9 cellular contexts compared by ENCODE assay signal in genomic region chr1:16048573-16049189, GRCh38. TPM values are rescaled to one million over a fixed set of nuclear protein-coding genes. Genes with fewer than 3 reads are reported as not detected.
DNase-seq lines count a peak whose midpoint lies in the region; ATAC-seq, FAIRE-seq and TF ChIP-seq lines count a peak whose summit lies in the region.
"Had no signal": no experiment of that assay in that cellular context is flagged by ENCODE, and none has a peak within 500 bp of the region (broad histone marks: within the 10 kb centered on the region; RNA-seq: fewer than 3 reads in every experiment).

No MANE protein-coding gene starts in this region.

- no peaks in the 10 kb centered on the region for H4K20me1 ChIP-seq in Karpas-422 (ENCODE audit: insufficient read depth, low read depth, low read length)

- no peak for TF ChIP-seq EP300 in A549 (IDR thresholded peaks at IDR 0.05)

- H3K36me3 Mint-ChIP-seq in glutamatergic neuron (ENCODE audit: unreplicated experiment): no peaks in the 10 kb centered on the region
- H3K36me3 Mint-ChIP-seq: activated naive CD4-positive, alpha-beta T cell treated with anti-CD3 and anti-CD28 coated beads, Interleukin-2, amount 50 U/mL, for 24 hours had no signal

- H3K27me3 Mint-ChIP-seq in glutamatergic neuron (ENCODE audit: unreplicated experiment): peaks cover 3% of the 10 kb centered on the region
- H3K27me3 Mint-ChIP-seq: activated naive CD4-positive, alpha-beta T cell treated with anti-CD3 and anti-CD28 coated beads, Interleukin-2, amount 50 U/mL, for 24 hours had no signal

- H3K4me3 ChIP-seq in A549: peak overlapping the region; percentile 39
- no peak overlapping the region for H3K4me3 ChIP-seq in Karpas-422 (ENCODE audit: low read length)

- TF ChIP-seq CTCF in A549 (IDR thresholded peaks at IDR 0.05) (no peak), glutamatergic neuron (IDR thresholded peaks at IDR 0.05; ENCODE audit: partially characterized antibody, unreplicated experiment) (no peak), GM10266 (IDR thresholded peaks at IDR 0.05; ENCODE audit: control insufficient read depth, insufficient read depth, low read depth, missing control alignments) (no peak)

- H3K79me2 ChIP-seq in Karpas-422 (ENCODE audit: low read length): no peaks in the 10 kb centered on the region

- no peak for TF ChIP-seq POLR2A in A549 (IDR thresholded peaks at IDR 0.05; ENCODE audit: low read length)

- peaks cover 5% of the 10 kb centered on the region for H3K9me3 Mint-ChIP-seq in glutamatergic neuron (ENCODE audit: unreplicated experiment)
- H3K9me3 Mint-ChIP-seq: activated naive CD4-positive, alpha-beta T cell treated with anti-CD3 and anti-CD28 coated beads, Interleukin-2, amount 50 U/mL, for 24 hours had no signal

- WGBS in A549 (ENCODE audit: missing lambda C conversion rate): no CpG with 5 or more reads among the region's 25 CpGs

- H3K4me2 ChIP-seq in A549 (peak overlapping the region; percentile 78), Karpas-422 (ENCODE audit: low read depth, low read length, poor library complexity, severe bottlenecking) (no peak overlapping the region)

- CTCF ChIA-PET in A549 (lab: Yijun Ruan, JAX): no interaction called here

- no peak for DNase-seq in A549 (ENCODE audit: low read depth in 1 of 2, low spot score in 1 of 2)
- peak; percentile 49 for DNase-seq in Karpas-422
- DNase-seq in activated T-cell treated with anti-CD3 and anti-CD28 coated beads for 1 hour (ENCODE audit: low read depth): peak; percentile 35
- peak; percentile 79 for DNase-seq in glutamatergic neuron
- peak; percentile 17 for DNase-seq in renal cortical epithelial cell (ENCODE audit: low read depth)
- DNase-seq in GM10266 (ENCODE audit: extremely low spot score): no peak

- H3K27ac Mint-ChIP-seq in glutamatergic neuron (ENCODE audit: unreplicated experiment): no peak overlapping the region
- H3K27ac Mint-ChIP-seq: activated naive CD4-positive, alpha-beta T cell treated with anti-CD3 and anti-CD28 coated beads, Interleukin-2, amount 50 U/mL, for 24 hours had no signal

- H3K9ac ChIP-seq in Karpas-422 (ENCODE audit: low read length): no peak overlapping the region

- H3K4me1 ChIP-seq in A549: no peaks in the 10 kb centered on the region; the same call in 2 of the 3 replicates
- no peaks in the 10 kb centered on the region for H3K4me1 ChIP-seq in Karpas-422 (ENCODE audit: low read length)

- TF ChIP-seq RAD21 in A549 (conservative IDR thresholded peaks at IDR 0.05 in 1 of 2, IDR thresholded peaks at IDR 0.05 in 1 of 2): no peak

- H3K9me2 ChIP-seq in Karpas-422 (replicated peaks; ENCODE audit: insufficient read depth, low read length): no peaks in the 10 kb centered on the region

- FAIRE-seq in A549 (lab: Jason Lieb, UNC): no peak

- H3K4me3 Mint-ChIP-seq in glutamatergic neuron (ENCODE audit: unreplicated experiment): peak overlapping the region; percentile 38
- H3K4me3 Mint-ChIP-seq: activated naive CD4-positive, alpha-beta T cell treated with anti-CD3 and anti-CD28 coated beads, Interleukin-2, amount 50 U/mL, for 24 hours had no signal

- H3K36me3 ChIP-seq in Karpas-422 (ENCODE audit: insufficient read depth, low read length): no peaks in the 10 kb centered on the region

- no peak overlapping the region for H2AFZ ChIP-seq in Karpas-422 (ENCODE audit: low read length)

- H3K9me3 ChIP-seq in A549: no peaks in the 10 kb centered on the region
- H3K9me3 ChIP-seq in Karpas-422 (ENCODE audit: low read length): no peaks in the 10 kb centered on the region

- POLR2A ChIA-PET in A549 (lab: Yijun Ruan, JAX): no interaction called here

- ATAC-seq in A549 (peak in 1 of 2 experiments; percentile 67; a peak in 3 of 6 replicates), GM21528 (IDR thresholded peaks at IDR 0.05; ENCODE audit: low FRiP score, unreplicated experiment) (no peak), GM21737 (IDR thresholded peaks at IDR 0.05; ENCODE audit: unreplicated experiment) (no peak)

- no peaks in the 10 kb centered on the region for H3K4me1 Mint-ChIP-seq in glutamatergic neuron (ENCODE audit: low read depth, unreplicated experiment)
- H3K4me1 Mint-ChIP-seq: activated naive CD4-positive, alpha-beta T cell treated with anti-CD3 and anti-CD28 coated beads, Interleukin-2, amount 50 U/mL, for 24 hours had no signal

- H3K27me3 ChIP-seq in Karpas-422 (ENCODE audit: low read length): no peaks in the 10 kb centered on the region

- H3K27ac ChIP-seq in A549: peak overlapping the region; percentile 69 to 75
- H3K27ac ChIP-seq in Karpas-422 (ENCODE audit: low read length): no peak overlapping the region

TF ChIP-seq in A549, 52 proteins besides CTCF, POLR2A, EP300 and RAD21:
- TF ChIP-seq KDM1A (IDR thresholded peaks at IDR 0.05; ENCODE audit: low read depth): no peak
- TF ChIP-seq RCOR1 (IDR thresholded peaks at IDR 0.05; ENCODE audit: low read depth, low read length): no peak
- no peak for TF ChIP-seq PHF8 (IDR thresholded peaks at IDR 0.05; ENCODE audit: borderline replicate concordance, low read depth)
- TF ChIP-seq HDAC2 (IDR thresholded peaks at IDR 0.05): no peak
- no peak for TF ChIP-seq MYC (IDR thresholded peaks at IDR 0.05; ENCODE audit: borderline replicate concordance, low read length)
- TF ChIP-seq, protein P1, sequence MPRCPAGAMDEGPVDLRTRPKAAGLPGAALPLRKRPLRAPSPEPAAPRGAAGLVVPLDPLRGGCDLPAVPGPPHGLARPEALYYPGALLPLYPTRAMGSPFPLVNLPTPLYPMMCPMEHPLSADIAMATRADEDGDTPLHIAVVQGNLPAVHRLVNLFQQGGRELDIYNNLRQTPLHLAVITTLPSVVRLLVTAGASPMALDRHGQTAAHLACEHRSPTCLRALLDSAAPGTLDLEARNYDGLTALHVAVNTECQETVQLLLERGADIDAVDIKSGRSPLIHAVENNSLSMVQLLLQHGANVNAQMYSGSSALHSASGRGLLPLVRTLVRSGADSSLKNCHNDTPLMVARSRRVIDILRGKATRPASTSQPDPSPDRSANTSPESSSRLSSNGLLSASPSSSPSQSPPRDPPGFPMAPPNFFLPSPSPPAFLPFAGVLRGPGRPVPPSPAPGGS (IDR thresholded peaks at IDR 0.05): no peak
TF ChIP-seq in A549: peak in this region for 0.

RNA-seq across cellular contexts. Expression of gene CLCNKB, which starts 5.1 kb away (rescaled TPM):
- polyA plus RNA-seq in A549 (2011; rRNA removed) (0.11 and 0.14 TPM in 2 replicates), A549 (2017; fragmentation: RNase III; extraction: RNeasy Plus Mini Kit Qiagen cat#74134 plus additional on column Dnase treatment) (0.07 to 0.18 TPM (median 0.08 TPM) in 3 replicates)
- 0.04 and 0.07 TPM in 2 replicates for polyA plus RNA-seq in A549 (2012; cell fraction: cytosol; rRNA removed)
- 0.39 and 0.41 TPM in 2 replicates for polyA plus RNA-seq in A549 (2012; cell fraction: nucleus; rRNA removed)
- polyA minus RNA-seq in A549 (2011; rRNA and poly(A)+ RNA removed): not detected in 2 replicates
- not detected in 2 replicates for total RNA-seq in Karpas-422 (2014; rRNA removed; shearing (Covaris generic); ENCODE audit: low replicate concordance)
- total RNA-seq in glutamatergic neuron (ENCODE audit: unreplicated experiment) (not detected), renal cortical epithelial cell (0.35 and 0.60 TPM in 2 replicates)

RNA-seq across cellular contexts. Expression of gene FAM131C, which starts 24.8 kb away (rescaled TPM):
- polyA plus RNA-seq in A549 (2011; rRNA removed): 2.3 and 2.9 TPM in 2 replicates
- polyA plus RNA-seq in A549 (2012; cell fraction: cytosol; rRNA removed): 6.0 and 9.1 TPM in 2 replicates
- polyA plus RNA-seq in A549 (2012; cell fraction: nucleus; rRNA removed): 5.6 and 8.7 TPM in 2 replicates
- polyA plus RNA-seq in A549 (2017; fragmentation: RNase III; extraction: RNeasy Plus Mini Kit Qiagen cat#74134 plus additional on column Dnase treatment): 5.9 to 6.7 TPM (median 6.3 TPM) in 3 replicates
- 6.3 and 8.5 TPM in 2 replicates for polyA minus RNA-seq in A549 (2011; rRNA and poly(A)+ RNA removed)
- total RNA-seq in Karpas-422 (2014; rRNA removed; shearing (Covaris generic); ENCODE audit: low replicate concordance): not detected in 2 replicates
- total RNA-seq in glutamatergic neuron (ENCODE audit: unreplicated experiment): 1.1 TPM
- 0.52 and 1.5 TPM in 2 replicates for total RNA-seq in renal cortical epithelial cell

RNA-seq across cellular contexts. Expression of gene CLCNKA, which starts 26.8 kb away (rescaled TPM):
- polyA plus RNA-seq in A549 (2011; rRNA removed) (not detected in 2 replicates), A549 (2017; fragmentation: RNase III; extraction: RNeasy Plus Mini Kit Qiagen cat#74134 plus additional on column Dnase treatment) (0.05 to 0.07 TPM (median 0.06 TPM) in 3 replicates)
- 0.01 TPM in 1 of 2 replicates, not detected in the other for polyA plus RNA-seq in A549 (2012; cell fraction: cytosol; rRNA removed)
- polyA plus RNA-seq in A549 (2012; cell fraction: nucleus; rRNA removed): 0.12 and 0.26 TPM in 2 replicates
- polyA minus RNA-seq in A549 (2011; rRNA and poly(A)+ RNA removed): not detected in 2 replicates
- total RNA-seq in Karpas-422 (2014; rRNA removed; shearing (Covaris generic); ENCODE audit: low replicate concordance): not detected in 2 replicates
- total RNA-seq in glutamatergic neuron (ENCODE audit: unreplicated experiment) (0.34 TPM), renal cortical epithelial cell (0.20 TPM in 1 of 2 replicates, not detected in the other)

RNA-seq across cellular contexts. Expression of gene HSPB7, which starts 30.8 kb away (rescaled TPM):
- polyA plus RNA-seq in A549 (2011; rRNA removed) (not detected in 2 replicates), A549 (2017; fragmentation: RNase III; extraction: RNeasy Plus Mini Kit Qiagen cat#74134 plus additional on column Dnase treatment) (not detected in 3 replicates)
- polyA plus RNA-seq in A549 (2012; cell fraction: cytosol; rRNA removed): not detected in 2 replicates
- polyA plus RNA-seq in A549 (2012; cell fraction: nucleus; rRNA removed): not detected in 2 replicates
- not detected in 2 replicates for polyA minus RNA-seq in A549 (2011; rRNA and poly(A)+ RNA removed)
- not detected in 2 replicates for total RNA-seq in Karpas-422 (2014; rRNA removed; shearing (Covaris generic); ENCODE audit: low replicate concordance)
- total RNA-seq in glutamatergic neuron (ENCODE audit: unreplicated experiment) (not detected), renal cortical epithelial cell (0.35 TPM in 2 replicates)

RNA-seq across cellular contexts. Expression of gene SRARP, which starts 44.6 kb away (rescaled TPM):
- polyA plus RNA-seq in A549 (2011; rRNA removed) (not detected in 2 replicates), A549 (2017; fragmentation: RNase III; extraction: RNeasy Plus Mini Kit Qiagen cat#74134 plus additional on column Dnase treatment) (0.03 TPM in 1 of 3 replicates, not detected in the others)
- not detected in 2 replicates for polyA plus RNA-seq in A549 (2012; cell fraction: cytosol; rRNA removed)
- 0.02 TPM in 1 of 2 replicates, not detected in the other for polyA plus RNA-seq in A549 (2012; cell fraction: nucleus; rRNA removed)
- not detected in 2 replicates for polyA minus RNA-seq in A549 (2011; rRNA and poly(A)+ RNA removed)
- 0.04 TPM in 1 of 2 replicates, not detected in the other for total RNA-seq in Karpas-422 (2014; rRNA removed; shearing (Covaris generic); ENCODE audit: low replicate concordance)
- total RNA-seq in glutamatergic neuron (ENCODE audit: unreplicated experiment) (not detected), renal cortical epithelial cell (not detected in 2 replicates)

Comparison
In these comparisons a context has a peak if more than half of its experiments do, and no peak if none do; other contexts are left out.
1. DNase-seq: peak in Karpas-422 (single experiment), activated T-cell treated with anti-CD3 and anti-CD28 coated beads for 1 hour (single experiment), glutamatergic neuron (single experiment) and renal cortical epithelial cell (single experiment); none in A549 (0 of 2) and GM10266 (single experiment).